ENCODE assay signal across 1 cellular context in genomic region chr11:68751331-68751856, GRCh38.
A peak's percentile ranks its signal among the peaks of the same experiment; 100 is the strongest.
TF ChIP-seq lines count a peak whose summit lies in the region.

Gene TESMIN (minus strand): TSS chr11:68751520. CDS start chr11:68750660, 860 bp downstream.

TF ChIP-seq in HepG2, 621 proteins besides CTCF, POLR2A, EP300 and RAD21 (continued from another document and continues in another):
- 0 out of 2 replicates have a peak, but pooled peaks have one; percentile 40 for TF ChIP-seq ZNF543 (CRISPR knock-in tag; IDR thresholded peaks at IDR 0.05)
- no peak for TF ChIP-seq ZNF615 (CRISPR knock-in tag; IDR thresholded peaks at IDR 0.05; ENCODE audit: borderline replicate concordance)
- no peak for TF ChIP-seq ZNF230 (CRISPR knock-in tag; IDR thresholded peaks at IDR 0.05)
- peak; percentile 77 for TF ChIP-seq ZMYM3 (CRISPR knock-in tag; IDR thresholded peaks at IDR 0.05)
- TF ChIP-seq ZNF776 (CRISPR knock-in tag; IDR thresholded peaks at IDR 0.05), result peak; percentile 43; the same call in 1 of the 2 replicates
- TF ChIP-seq CBX5 (CRISPR knock-in tag; IDR thresholded peaks at IDR 0.05; ENCODE audit: borderline replicate concordance), result no peak
- TF ChIP-seq SUZ12 (IDR thresholded peaks at IDR 0.05; ENCODE audit: low read depth, low read length), result no peak
- no peak for TF ChIP-seq AGO1 (IDR thresholded peaks at IDR 0.05; ENCODE audit: low read depth, low read length, poor library complexity, severe bottlenecking)
- TF ChIP-seq KDM4B (CRISPR knock-in tag; IDR thresholded peaks at IDR 0.05), result no peak
- TF ChIP-seq POLR2AphosphoS2 (IDR thresholded peaks at IDR 0.05; ENCODE audit: low read depth, low read length), result no peak
- TF ChIP-seq THAP9 (CRISPR knock-in tag; IDR thresholded peaks at IDR 0.05; ENCODE audit: borderline replicate concordance), result no peak
- 0 out of 2 replicates have a peak, but pooled peaks have one; percentile 23 for TF ChIP-seq PHF8 (CRISPR knock-in tag; IDR thresholded peaks at IDR 0.05)
- TF ChIP-seq ZNF180 (CRISPR knock-in tag; IDR thresholded peaks at IDR 0.05; ENCODE audit: borderline replicate concordance, low read depth), result no peak
- peak; percentile 69 for TF ChIP-seq MAZ (IDR thresholded peaks at IDR 0.05; ENCODE audit: borderline replicate concordance, low read depth, low read length)
- no peak for TF ChIP-seq MAZ (CRISPR knock-in tag; IDR thresholded peaks at IDR 0.05; ENCODE audit: low read depth)
- TF ChIP-seq, protein P1, sequence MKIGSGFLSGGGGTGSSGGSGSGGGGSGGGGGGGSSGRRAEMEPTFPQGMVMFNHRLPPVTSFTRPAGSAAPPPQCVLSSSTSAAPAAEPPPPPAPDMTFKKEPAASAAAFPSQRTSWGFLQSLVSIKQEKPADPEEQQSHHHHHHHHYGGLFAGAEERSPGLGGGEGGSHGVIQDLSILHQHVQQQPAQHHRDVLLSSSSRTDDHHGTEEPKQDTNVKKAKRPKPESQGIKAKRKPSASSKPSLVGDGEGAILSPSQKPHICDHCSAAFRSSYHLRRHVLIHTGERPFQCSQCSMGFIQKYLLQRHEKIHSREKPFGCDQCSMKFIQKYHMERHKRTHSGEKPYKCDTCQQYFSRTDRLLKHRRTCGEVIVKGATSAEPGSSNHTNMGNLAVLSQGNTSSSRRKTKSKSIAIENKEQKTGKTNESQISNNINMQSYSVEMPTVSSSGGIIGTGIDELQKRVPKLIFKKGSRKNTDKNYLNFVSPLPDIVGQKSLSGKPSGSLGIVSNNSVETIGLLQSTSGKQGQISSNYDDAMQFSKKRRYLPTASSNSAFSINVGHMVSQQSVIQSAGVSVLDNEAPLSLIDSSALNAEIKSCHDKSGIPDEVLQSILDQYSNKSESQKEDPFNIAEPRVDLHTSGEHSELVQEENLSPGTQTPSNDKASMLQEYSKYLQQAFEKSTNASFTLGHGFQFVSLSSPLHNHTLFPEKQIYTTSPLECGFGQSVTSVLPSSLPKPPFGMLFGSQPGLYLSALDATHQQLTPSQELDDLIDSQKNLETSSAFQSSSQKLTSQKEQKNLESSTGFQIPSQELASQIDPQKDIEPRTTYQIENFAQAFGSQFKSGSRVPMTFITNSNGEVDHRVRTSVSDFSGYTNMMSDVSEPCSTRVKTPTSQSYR (CRISPR knock-in tag; IDR thresholded peaks at IDR 0.05; ENCODE audit: borderline replicate concordance), result peak; percentile 73
- peak; percentile 15 for TF ChIP-seq YY1 (IDR thresholded peaks at IDR 0.05; ENCODE audit: insufficient read depth, insufficient replicate concordance, low read depth, low read length)
- TF ChIP-seq, protein P2, sequence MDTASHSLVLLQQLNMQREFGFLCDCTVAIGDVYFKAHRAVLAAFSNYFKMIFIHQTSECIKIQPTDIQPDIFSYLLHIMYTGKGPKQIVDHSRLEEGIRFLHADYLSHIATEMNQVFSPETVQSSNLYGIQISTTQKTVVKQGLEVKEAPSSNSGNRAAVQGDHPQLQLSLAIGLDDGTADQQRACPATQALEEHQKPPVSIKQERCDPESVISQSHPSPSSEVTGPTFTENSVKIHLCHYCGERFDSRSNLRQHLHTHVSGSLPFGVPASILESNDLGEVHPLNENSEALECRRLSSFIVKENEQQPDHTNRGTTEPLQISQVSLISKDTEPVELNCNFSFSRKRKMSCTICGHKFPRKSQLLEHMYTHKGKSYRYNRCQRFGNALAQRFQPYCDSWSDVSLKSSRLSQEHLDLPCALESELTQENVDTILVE (CRISPR knock-in tag; IDR thresholded peaks at IDR 0.05), result no peak
- peak; percentile 45; the same call in 1 of the 2 replicates for TF ChIP-seq GABPB1 (CRISPR knock-in tag; IDR thresholded peaks at IDR 0.05)
- TF ChIP-seq MXI1 (IDR thresholded peaks at IDR 0.05; ENCODE audit: borderline replicate concordance, low read depth, low read length), result peak; percentile 29; the same call in 1 of the 3 replicates
- no peak for TF ChIP-seq SNAI1 (CRISPR knock-in tag; IDR thresholded peaks at IDR 0.05; ENCODE audit: borderline replicate concordance)
- TF ChIP-seq RXRA (CRISPR knock-in tag; IDR thresholded peaks at IDR 0.05), result peak; percentile 30; the same call in 1 of the 2 replicates
- TF ChIP-seq, protein P3, sequence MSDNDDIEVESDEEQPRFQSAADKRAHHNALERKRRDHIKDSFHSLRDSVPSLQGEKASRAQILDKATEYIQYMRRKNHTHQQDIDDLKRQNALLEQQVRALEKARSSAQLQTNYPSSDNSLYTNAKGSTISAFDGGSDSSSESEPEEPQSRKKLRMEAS (IDR thresholded peaks at IDR 0.05), result peak; percentile 46; the same call in 1 of the 2 replicates
- TF ChIP-seq ZSCAN29 (CRISPR knock-in tag; conservative IDR thresholded peaks at IDR 0.05), result no peak
- no peak for TF ChIP-seq PHF20 (CRISPR knock-in tag; IDR thresholded peaks at IDR 0.05)
- no peak for TF ChIP-seq FOXJ3 (CRISPR knock-in tag; IDR thresholded peaks at IDR 0.05; ENCODE audit: borderline replicate concordance)
- TF ChIP-seq, protein P4, sequence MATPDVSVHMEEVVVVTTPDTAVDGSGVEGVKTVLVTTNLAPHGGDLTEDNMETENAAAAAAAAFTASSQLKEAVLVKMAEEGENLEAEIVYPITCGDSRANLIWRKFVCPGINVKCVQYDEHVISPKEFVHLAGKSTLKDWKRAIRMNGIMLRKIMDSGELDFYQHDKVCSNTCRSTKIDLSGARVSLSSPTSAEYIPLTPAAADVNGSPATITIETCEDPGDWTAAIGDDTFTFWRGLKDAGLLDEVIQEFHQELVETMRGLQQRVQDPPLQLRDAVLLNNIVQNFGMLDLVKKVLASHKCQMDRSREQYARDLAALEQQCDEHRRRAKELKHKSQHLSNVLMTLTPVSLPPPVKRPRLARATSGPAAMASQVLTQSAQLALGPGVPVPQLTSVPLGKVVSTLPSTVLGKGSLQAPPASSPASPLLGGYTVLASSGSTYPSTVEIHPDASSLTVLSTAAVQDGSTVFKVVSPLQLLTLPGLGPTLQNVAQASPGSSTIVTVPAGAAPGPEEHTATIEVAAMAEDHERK (CRISPR knock-in tag; IDR thresholded peaks at IDR 0.05; ENCODE audit: low read depth), result no peak
- TF ChIP-seq ZEB1 (IDR thresholded peaks at IDR 0.05; ENCODE audit: insufficient replicate concordance, low read depth), result peak; percentile 25
- 0 out of 2 replicates have a peak, but pooled peaks have one; percentile 26 for TF ChIP-seq ERF (CRISPR knock-in tag; IDR thresholded peaks at IDR 0.05)
- TF ChIP-seq MED1 (CRISPR knock-in tag; IDR thresholded peaks at IDR 0.05), result no peak
- TF ChIP-seq ZSCAN25 (CRISPR knock-in tag; IDR thresholded peaks at IDR 0.05), result no peak
- TF ChIP-seq SNAPC2 (CRISPR knock-in tag; IDR thresholded peaks at IDR 0.05), result no peak
- peak; percentile 43; the same call in 1 of the 2 replicates for TF ChIP-seq ZSCAN21 (CRISPR knock-in tag; IDR thresholded peaks at IDR 0.05; ENCODE audit: borderline replicate concordance)
- TF ChIP-seq LCORL (IDR thresholded peaks at IDR 0.05), result no peak
- TF ChIP-seq LCORL (CRISPR knock-in tag; IDR thresholded peaks at IDR 0.05), result no peak
- TF ChIP-seq, protein P5, sequence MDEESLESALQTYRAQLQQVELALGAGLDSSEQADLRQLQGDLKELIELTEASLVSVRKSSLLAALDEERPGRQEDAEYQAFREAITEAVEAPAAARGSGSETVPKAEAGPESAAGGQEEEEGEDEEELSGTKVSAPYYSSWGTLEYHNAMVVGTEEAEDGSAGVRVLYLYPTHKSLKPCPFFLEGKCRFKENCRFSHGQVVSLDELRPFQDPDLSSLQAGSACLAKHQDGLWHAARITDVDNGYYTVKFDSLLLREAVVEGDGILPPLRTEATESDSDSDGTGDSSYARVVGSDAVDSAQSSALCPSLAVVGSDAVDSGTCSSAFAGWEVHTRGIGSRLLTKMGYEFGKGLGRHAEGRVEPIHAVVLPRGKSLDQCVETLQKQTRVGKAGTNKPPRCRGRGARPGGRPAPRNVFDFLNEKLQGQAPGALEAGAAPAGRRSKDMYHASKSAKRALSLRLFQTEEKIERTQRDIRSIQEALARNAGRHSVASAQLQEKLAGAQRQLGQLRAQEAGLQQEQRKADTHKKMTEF (CRISPR knock-in tag; IDR thresholded peaks at IDR 0.05), result peak; percentile 42; the same call in 1 of the 2 replicates
- 0 out of 2 replicates have a peak, but pooled peaks have one; percentile 37 for TF ChIP-seq ZBTB38 (CRISPR knock-in tag; IDR thresholded peaks at IDR 0.05)
- TF ChIP-seq SP4 (CRISPR knock-in tag; IDR thresholded peaks at IDR 0.05), result peak; percentile 55; the same call in 1 of the 2 replicates
- TF ChIP-seq HNRNPK (IDR thresholded peaks at IDR 0.05; ENCODE audit: low read depth, low read length, poor library complexity, severe bottlenecking), result peak; percentile 88
- no peak for TF ChIP-seq GATA4 (IDR thresholded peaks at IDR 0.05; ENCODE audit: borderline replicate concordance, low read depth)
- TF ChIP-seq TP53 (CRISPR knock-in tag; conservative IDR thresholded peaks at IDR 0.05), result no peak
- TF ChIP-seq CREB1 (IDR thresholded peaks at IDR 0.05), result no peak
- no peak for TF ChIP-seq CREB1 (CRISPR knock-in tag; IDR thresholded peaks at IDR 0.05)
- 0 out of 2 replicates have a peak, but pooled peaks have one; percentile 19 for TF ChIP-seq MTA1 (CRISPR knock-in tag; IDR thresholded peaks at IDR 0.05; ENCODE audit: borderline replicate concordance)
- TF ChIP-seq STAT5B (CRISPR knock-in tag; IDR thresholded peaks at IDR 0.05), result no peak
- 0 out of 2 replicates have a peak, but pooled peaks have one; percentile 36 for TF ChIP-seq ZFX (CRISPR knock-in tag; IDR thresholded peaks at IDR 0.05; ENCODE audit: low read depth)
- no peak for TF ChIP-seq CEBPZ (IDR thresholded peaks at IDR 0.05; ENCODE audit: low read length)
- TF ChIP-seq PHB2 (IDR thresholded peaks at IDR 0.05; ENCODE audit: partially characterized antibody), result no peak
- TF ChIP-seq HNF1A (IDR thresholded peaks at IDR 0.05; ENCODE audit: low read depth), result no peak
- no peak for TF ChIP-seq HNF1A (CRISPR knock-in tag; IDR thresholded peaks at IDR 0.05; ENCODE audit: borderline replicate concordance)
- TF ChIP-seq ATRX (CRISPR knock-in tag; IDR thresholded peaks at IDR 0.05; ENCODE audit: borderline replicate concordance), result no peak
- TF ChIP-seq SP1 (IDR thresholded peaks at IDR 0.05), result no peak
- peak; percentile 74 for TF ChIP-seq SP1 (CRISPR knock-in tag; IDR thresholded peaks at IDR 0.05)
